In the genomic region with DNA sequence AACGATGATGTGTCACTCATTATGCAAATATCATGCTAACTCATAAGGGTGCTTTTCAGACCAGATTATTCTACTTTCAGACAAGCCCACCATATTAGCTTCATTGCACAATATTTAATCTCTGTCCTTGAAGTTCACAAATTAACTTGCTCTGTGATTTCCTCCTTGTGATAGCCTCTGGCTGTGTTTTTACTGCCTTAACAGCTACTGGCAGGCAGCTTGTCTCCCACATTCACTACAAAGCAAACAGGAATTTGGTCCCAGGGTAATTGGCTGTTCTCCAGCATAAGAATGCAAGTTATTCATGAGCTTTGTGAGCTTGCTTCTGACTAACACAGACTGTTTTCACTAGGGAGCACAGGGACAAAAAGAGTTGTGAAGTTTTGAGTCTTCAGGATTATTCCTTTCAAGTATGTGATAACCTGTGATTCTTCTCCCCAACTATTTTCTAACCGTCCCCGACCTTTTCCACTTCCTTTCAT, we compare ENCODE assay signal across 1 cellular context.
TF ChIP-seq lines count a peak whose summit lies in the region.

No MANE protein-coding gene starts in this region.

TF ChIP-seq in HepG2, 621 proteins besides CTCF, POLR2A, EP300 and RAD21 (continued from another document and continues in another):
- TF ChIP-seq, protein P1, sequence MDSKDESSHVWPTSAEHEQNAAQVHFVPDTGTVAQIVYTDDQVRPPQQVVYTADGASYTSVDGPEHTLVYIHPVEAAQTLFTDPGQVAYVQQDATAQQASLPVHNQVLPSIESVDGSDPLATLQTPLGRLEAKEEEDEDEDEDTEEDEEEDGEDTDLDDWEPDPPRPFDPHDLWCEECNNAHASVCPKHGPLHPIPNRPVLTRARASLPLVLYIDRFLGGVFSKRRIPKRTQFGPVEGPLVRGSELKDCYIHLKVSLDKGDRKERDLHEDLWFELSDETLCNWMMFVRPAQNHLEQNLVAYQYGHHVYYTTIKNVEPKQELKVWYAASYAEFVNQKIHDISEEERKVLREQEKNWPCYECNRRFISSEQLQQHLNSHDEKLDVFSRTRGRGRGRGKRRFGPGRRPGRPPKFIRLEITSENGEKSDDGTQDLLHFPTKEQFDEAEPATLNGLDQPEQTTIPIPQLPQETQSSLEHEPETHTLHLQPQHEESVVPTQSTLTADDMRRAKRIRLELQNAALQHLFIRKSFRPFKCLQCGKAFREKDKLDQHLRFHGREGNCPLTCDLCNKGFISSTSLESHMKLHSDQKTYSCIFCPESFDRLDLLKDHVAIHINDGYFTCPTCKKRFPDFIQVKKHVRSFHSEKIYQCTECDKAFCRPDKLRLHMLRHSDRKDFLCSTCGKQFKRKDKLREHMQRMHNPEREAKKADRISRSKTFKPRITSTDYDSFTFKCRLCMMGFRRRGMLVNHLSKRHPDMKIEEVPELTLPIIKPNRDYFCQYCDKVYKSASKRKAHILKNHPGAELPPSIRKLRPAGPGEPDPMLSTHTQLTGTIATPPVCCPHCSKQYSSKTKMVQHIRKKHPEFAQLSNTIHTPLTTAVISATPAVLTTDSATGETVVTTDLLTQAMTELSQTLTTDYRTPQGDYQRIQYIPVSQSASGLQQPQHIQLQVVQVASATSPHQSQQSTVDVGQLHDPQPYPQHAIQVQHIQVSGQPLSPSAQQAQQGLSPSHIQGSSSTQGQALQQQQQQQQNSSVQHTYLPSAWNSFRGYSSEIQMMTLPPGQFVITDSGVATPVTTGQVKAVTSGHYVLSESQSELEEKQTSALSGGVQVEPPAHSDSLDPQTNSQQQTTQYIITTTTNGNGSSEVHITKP (CRISPR knock-in tag; IDR thresholded peaks at IDR 0.05; ENCODE audit: low read depth) = no peak
- TF ChIP-seq TCF7 (IDR thresholded peaks at IDR 0.05; ENCODE audit: low read depth) = peak; percentile 70
- no peak for TF ChIP-seq ZXDC (CRISPR knock-in tag; IDR thresholded peaks at IDR 0.05)
- TF ChIP-seq SMARCC2 (IDR thresholded peaks at IDR 0.05) = no peak
- TF ChIP-seq, protein P2, sequence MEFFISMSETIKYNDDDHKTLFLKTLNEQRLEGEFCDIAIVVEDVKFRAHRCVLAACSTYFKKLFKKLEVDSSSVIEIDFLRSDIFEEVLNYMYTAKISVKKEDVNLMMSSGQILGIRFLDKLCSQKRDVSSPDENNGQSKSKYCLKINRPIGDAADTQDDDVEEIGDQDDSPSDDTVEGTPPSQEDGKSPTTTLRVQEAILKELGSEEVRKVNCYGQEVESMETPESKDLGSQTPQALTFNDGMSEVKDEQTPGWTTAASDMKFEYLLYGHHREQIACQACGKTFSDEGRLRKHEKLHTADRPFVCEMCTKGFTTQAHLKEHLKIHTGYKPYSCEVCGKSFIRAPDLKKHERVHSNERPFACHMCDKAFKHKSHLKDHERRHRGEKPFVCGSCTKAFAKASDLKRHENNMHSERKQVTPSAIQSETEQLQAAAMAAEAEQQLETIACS (CRISPR knock-in tag; IDR thresholded peaks at IDR 0.05) = no peak
- TF ChIP-seq MATR3 (CRISPR knock-in tag; IDR thresholded peaks at IDR 0.05) = no peak
- no peak for TF ChIP-seq ZNF883 (CRISPR knock-in tag; IDR thresholded peaks at IDR 0.05; ENCODE audit: not compliant biosample characterization)
- TF ChIP-seq NCOA2 (CRISPR knock-in tag; IDR thresholded peaks at IDR 0.05) = peak; percentile 92
- no peak for TF ChIP-seq HIVEP1 (CRISPR knock-in tag; IDR thresholded peaks at IDR 0.05)
- no peak for TF ChIP-seq HNRNPK (IDR thresholded peaks at IDR 0.05; ENCODE audit: low read depth, low read length, poor library complexity, severe bottlenecking)
- TF ChIP-seq, protein P3, sequence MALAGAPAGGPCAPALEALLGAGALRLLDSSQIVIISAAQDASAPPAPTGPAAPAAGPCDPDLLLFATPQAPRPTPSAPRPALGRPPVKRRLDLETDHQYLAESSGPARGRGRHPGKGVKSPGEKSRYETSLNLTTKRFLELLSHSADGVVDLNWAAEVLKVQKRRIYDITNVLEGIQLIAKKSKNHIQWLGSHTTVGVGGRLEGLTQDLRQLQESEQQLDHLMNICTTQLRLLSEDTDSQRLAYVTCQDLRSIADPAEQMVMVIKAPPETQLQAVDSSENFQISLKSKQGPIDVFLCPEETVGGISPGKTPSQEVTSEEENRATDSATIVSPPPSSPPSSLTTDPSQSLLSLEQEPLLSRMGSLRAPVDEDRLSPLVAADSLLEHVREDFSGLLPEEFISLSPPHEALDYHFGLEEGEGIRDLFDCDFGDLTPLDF (CRISPR knock-in tag; IDR thresholded peaks at IDR 0.05) = no peak
- no peak for TF ChIP-seq ZNF724P (CRISPR knock-in tag; IDR thresholded peaks at IDR 0.05; ENCODE audit: borderline replicate concordance)
- no peak for TF ChIP-seq MBNL3 (CRISPR knock-in tag; conservative IDR thresholded peaks at IDR 0.05)
- TF ChIP-seq NFE2 (CRISPR knock-in tag; IDR thresholded peaks at IDR 0.05) = no peak
- peak; percentile 98 for TF ChIP-seq ARID5B (CRISPR knock-in tag; IDR thresholded peaks at IDR 0.05)
- TF ChIP-seq POLR2AphosphoS5 (IDR thresholded peaks at IDR 0.05; ENCODE audit: low read depth, low read length) = no peak
- no peak for TF ChIP-seq SP1 (IDR thresholded peaks at IDR 0.05)
- TF ChIP-seq SP1 (CRISPR knock-in tag; IDR thresholded peaks at IDR 0.05) = no peak
- no peak for TF ChIP-seq ZNF598 (CRISPR knock-in tag; IDR thresholded peaks at IDR 0.05; ENCODE audit: borderline replicate concordance)
- no peak for TF ChIP-seq TERF1 (CRISPR knock-in tag; IDR thresholded peaks at IDR 0.05)
- TF ChIP-seq GZF1 (CRISPR knock-in tag; IDR thresholded peaks at IDR 0.05) = no peak
- TF ChIP-seq ZNF256 (CRISPR knock-in tag; conservative IDR thresholded peaks at IDR 0.05) = no peak
- TF ChIP-seq HNRNPH1 (optimal IDR thresholded peaks at IDR 0.05; ENCODE audit: low read depth, low read length) = no peak
- peak; percentile 66; the same call in 1 of the 2 replicates for TF ChIP-seq SIX1 (CRISPR knock-in tag; IDR thresholded peaks at IDR 0.05; ENCODE audit: borderline replicate concordance)
- no peak for TF ChIP-seq ZNF407 (CRISPR knock-in tag; IDR thresholded peaks at IDR 0.05; ENCODE audit: not compliant biosample characterization)
- TF ChIP-seq TOE1 (CRISPR knock-in tag; IDR thresholded peaks at IDR 0.05) = no peak
- TF ChIP-seq SP4 (CRISPR knock-in tag; IDR thresholded peaks at IDR 0.05) = no peak
- no peak for TF ChIP-seq ZNF768 (CRISPR knock-in tag; IDR thresholded peaks at IDR 0.05)
- TF ChIP-seq CC2D1A (CRISPR knock-in tag; IDR thresholded peaks at IDR 0.05) = no peak
- no peak for TF ChIP-seq RFXANK (CRISPR knock-in tag; IDR thresholded peaks at IDR 0.05)
- TF ChIP-seq ZNF251 (CRISPR knock-in tag; IDR thresholded peaks at IDR 0.05) = no peak
- 0 out of 2 replicates have a peak, but pooled peaks have one; percentile 46 for TF ChIP-seq ZBTB34 (CRISPR knock-in tag; IDR thresholded peaks at IDR 0.05)
